ENCODE assay signal across 20 cellular contexts in genomic region chr5:74028406-74028805, GRCh38.
DNase-seq lines count a peak whose midpoint lies in the region; ATAC-seq, FAIRE-seq and TF ChIP-seq lines count a peak whose summit lies in the region.
"Had no signal": no experiment of that assay in that cellular context is flagged by ENCODE, and none has a peak within 500 bp of the region (broad histone marks: within the 10 kb centered on the region; RNA-seq: fewer than 3 reads in every experiment).

No MANE protein-coding gene starts in this region.

- peaks cover 5% of the 10 kb centered on the region; the same call in 1 of the 2 replicates for H3F3A ChIP-seq in Loucy (ENCODE audit: low read depth)

- H3K9me3 ChIP-seq in Loucy (ENCODE audit: insufficient read depth, low read depth, low read length) (no peaks in the 10 kb centered on the region), keratinocyte (ENCODE audit: control insufficient read depth, low read depth, low read length) (no peaks in the 10 kb centered on the region)
- H3K9me3 ChIP-seq: uterus had no signal

- no peaks in the 10 kb centered on the region for H3K79me2 ChIP-seq in Loucy (ENCODE audit: insufficient read depth, low read length)
- no peaks in the 10 kb centered on the region for H3K79me2 ChIP-seq in keratinocyte (ENCODE audit: control insufficient read depth, insufficient read depth, low read length)

- H4K20me1 ChIP-seq in Loucy (ENCODE audit: insufficient read depth, low read length, poor library complexity, severe bottlenecking) (no peaks in the 10 kb centered on the region), keratinocyte (ENCODE audit: control insufficient read depth, extremely low read depth, insufficient read depth, low read length) (no peaks in the 10 kb centered on the region)

- no peaks in the 10 kb centered on the region for H3K9me1 ChIP-seq in keratinocyte (ENCODE audit: control insufficient read depth, extremely low read depth, insufficient read depth, low read length)

- ATAC-seq in GM19023 (IDR thresholded peaks at IDR 0.05; ENCODE audit: unreplicated experiment) (no peak), GM18907 (IDR thresholded peaks at IDR 0.05; ENCODE audit: unreplicated experiment) (no peak)
- ATAC-seq: activated T-cell treated with anti-CD3 and anti-CD28 coated beads, Interleukin-2, amount 50 U/mL, for 72 hours; GM12878 had no signal

- H3K4me2 ChIP-seq in Loucy (ENCODE audit: low read depth, low read length, poor library complexity, severe bottlenecking) (peak overlapping the region; percentile 60), keratinocyte (ENCODE audit: control insufficient read depth, extremely low read depth, insufficient read depth, low read depth, low read length) (peak overlapping the region; percentile 84)

- peak overlapping the region; percentile 7 for H3K4me3 ChIP-seq in Loucy (ENCODE audit: low read length, poor library complexity, severe bottlenecking)
- H3K4me3 ChIP-seq in keratinocyte (ENCODE audit: control insufficient read depth in 2 of 3, extremely low read depth in 1 of 3, insufficient read depth in 2 of 3, low read depth in 1 of 3, low read length in 3 of 3) = peak overlapping the region in 1 of 3 experiments; percentile 25
- H3K4me3 ChIP-seq: GM12878, SK-N-MC, uterus had no signal

- H3K36me3 ChIP-seq in Loucy (ENCODE audit: insufficient read depth, low read length) (no peaks in the 10 kb centered on the region), keratinocyte (ENCODE audit: control insufficient read depth in 2 of 2, extremely low read depth in 1 of 2, insufficient read depth in 2 of 2, low read length in 2 of 2) (no peaks in the 10 kb centered on the region)
- H3K36me3 ChIP-seq: uterus had no signal

- DNase-seq in ELF-1 (ENCODE audit: low read depth, low spot score) (peak; percentile 23), SW480 (ENCODE audit: low spot score) (peak; percentile 98), keratinocyte (ENCODE audit: low read depth, low spot score) (peak; percentile 92), dedifferentiated amniotic fluid mesenchymal stem cell (ENCODE audit: extremely low spot score) (no peak), HT-29 (ENCODE audit: low spot score) (no peak)
- DNase-seq: activated T-cell treated with anti-CD3 and anti-CD28 coated beads, Interleukin-2, amount 50 U/mL, for 72 hours; C1 segment of cervical spinal cord; GDM1; HFFc6; Karpas-422; NCI-H1105 treated with DMSO at 0.1 percent for 48 hours; small intestine; stimulated activated CD4-positive, alpha-beta T cell treated with anti-CD3 and anti-CD28 coated beads, Interleukin-4, amount 100 ng/mL, for 4 hours; uterus had no signal

- TF ChIP-seq CTCF in Loucy (conservative IDR thresholded peaks at IDR 0.05; ENCODE audit: low read length) = no peak
- TF ChIP-seq CTCF in keratinocyte (optimal IDR thresholded peaks at IDR 0.05 in 1 of 3, IDR thresholded peaks at IDR 0.05 in 1 of 3, conservative IDR thresholded peaks at IDR 0.05 in 1 of 3; ENCODE audit: extremely low read depth in 1 of 3, insufficient read depth in 2 of 3, low read length in 3 of 3) = no peak

- H3K4me1 ChIP-seq in Loucy (ENCODE audit: insufficient read depth, low read length, poor library complexity, severe bottlenecking) (peaks cover 71% of the 10 kb centered on the region), keratinocyte (ENCODE audit: control insufficient read depth, extremely low read depth, insufficient read depth, low read length) (peaks cover 38% of the 10 kb centered on the region)
- H3K4me1 ChIP-seq: uterus had no signal

- H3K9me2 ChIP-seq in Loucy (replicated peaks; ENCODE audit: low read depth, low read length) = no peaks in the 10 kb centered on the region

- H3K27me3 ChIP-seq in Loucy (ENCODE audit: insufficient read depth, low read length, poor library complexity, severe bottlenecking) (no peaks in the 10 kb centered on the region), keratinocyte (ENCODE audit: control insufficient read depth, extremely low read depth, insufficient read depth, low read length) (no peaks in the 10 kb centered on the region)
- H3K27me3 ChIP-seq: uterus had no signal

- peak; percentile 100 for FAIRE-seq in keratinocyte (lab: Jason Lieb, UNC)
- FAIRE-seq: frontal cortex, GM12878, small intestine had no signal

- peak overlapping the region; percentile 62 for H3K27ac ChIP-seq in keratinocyte (ENCODE audit: control insufficient read depth, insufficient read depth, low read length)
- H3K27ac ChIP-seq: SK-N-MC, uterus had no signal

- dilution Hi-C loops in keratinocyte (cut with MboI; ENCODE audit: extremely low pct_ligation_motif_present, low sequenced_read_pairs) = no loop called here

- peak overlapping the region; percentile 1; the same call in 1 of the 2 replicates for H2AFZ ChIP-seq in Loucy (ENCODE audit: low read length)
- H2AFZ ChIP-seq in keratinocyte (ENCODE audit: control insufficient read depth, low read length) = no peak overlapping the region

- peak overlapping the region; percentile 42 for H3K9ac ChIP-seq in Loucy (ENCODE audit: low read depth, low read length, poor library complexity, severe bottlenecking)
- H3K9ac ChIP-seq in keratinocyte (ENCODE audit: control insufficient read depth, extremely low read depth, insufficient read depth, low read length) = no peak overlapping the region

Comparison
In these comparisons a context has a peak if more than half of its experiments do, and no peak if none do; other contexts are left out.
1. DNase-seq: peak in ELF-1 (single experiment), SW480 (single experiment) and keratinocyte (single experiment); none in dedifferentiated amniotic fluid mesenchymal stem cell (single experiment) and HT-29 (single experiment).